10 cellular contexts compared by ENCODE assay signal in the genomic region with DNA sequence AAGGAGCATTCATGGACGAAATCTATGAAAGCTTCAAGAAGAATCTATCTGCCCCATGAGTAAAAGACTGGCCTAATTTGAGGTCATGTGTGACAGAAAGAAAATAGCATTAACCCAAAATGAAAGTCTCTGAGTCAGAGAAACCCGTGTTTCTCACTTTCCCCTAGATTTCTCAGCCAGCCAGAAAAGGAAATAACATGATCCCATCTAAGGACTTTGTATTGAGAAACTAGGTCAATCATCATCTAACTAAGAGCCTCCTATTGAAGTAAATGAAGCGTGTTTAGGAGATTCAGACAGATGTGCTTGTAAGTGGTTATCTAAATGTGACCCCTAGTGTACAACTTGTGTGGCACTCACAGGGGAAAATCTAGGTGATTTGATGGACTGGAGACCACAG.
DNase-seq lines count a peak whose midpoint lies in the region; ATAC-seq and TF ChIP-seq lines count a peak whose summit lies in the region.
"Had no signal": no experiment of that assay in that cellular context is flagged by ENCODE, and none has a peak within 500 bp of the region (broad histone marks: within the 10 kb centered on the region; RNA-seq: fewer than 3 reads in every experiment).

No MANE protein-coding gene starts in this region.

- H3K4me1 Mint-ChIP-seq in CD8-positive, alpha-beta T cell (ENCODE audit: low read depth), result no peaks in the 10 kb centered on the region
- H3K4me1 Mint-ChIP-seq in WTC11, result peaks cover 6% of the 10 kb centered on the region
- H3K4me1 Mint-ChIP-seq: central memory CD8-positive, alpha-beta T cell had no signal

- intact Hi-C loops in CD8-positive, alpha-beta T cell (cut with DNase I, micrococcal nuclease), result no loop called here

- H3K9me3 ChIP-seq in CD8-positive, alpha-beta T cell (ENCODE audit: low read length), result no peaks in the 10 kb centered on the region

- H3K36me3 ChIP-seq in CD8-positive, alpha-beta T cell (ENCODE audit: insufficient read depth, low read length), result no peaks in the 10 kb centered on the region

- POLR2A ChIA-PET in CD8-positive, alpha-beta T cell (lab: Charles Lee), result no interaction called here
- POLR2A ChIA-PET in WTC11 (lab: Charles Lee), result no interaction called here

- no peak overlapping the region for H3K27ac Mint-ChIP-seq in CD8-positive, alpha-beta T cell
- H3K27ac Mint-ChIP-seq in WTC11, result no peak overlapping the region
- H3K27ac Mint-ChIP-seq: CD14-positive monocyte had no signal

- ATAC-seq in GM18867 (IDR thresholded peaks at IDR 0.05; ENCODE audit: unreplicated experiment), result peak; percentile 58
- ATAC-seq in HG03159 (IDR thresholded peaks at IDR 0.05; ENCODE audit: unreplicated experiment), result peak; percentile 63
- no peak for ATAC-seq in HG03469 (IDR thresholded peaks at IDR 0.05; ENCODE audit: unreplicated experiment)
- ATAC-seq in HG02973 (IDR thresholded peaks at IDR 0.05; ENCODE audit: unreplicated experiment), result no peak
- ATAC-seq in CD8-positive, alpha-beta T cell, result no peak
- ATAC-seq in WTC11, result no peak

- H3K4me3 ChIP-seq in CD8-positive, alpha-beta T cell (ENCODE audit: low read depth, low read length), result no peak overlapping the region

- no peaks in the 10 kb centered on the region for H3K27me3 ChIP-seq in CD8-positive, alpha-beta T cell (ENCODE audit: insufficient read depth, low read length)

- peaks cover 9% of the 10 kb centered on the region for H3K27me3 Mint-ChIP-seq in CD8-positive, alpha-beta T cell (ENCODE audit: low read depth)
- H3K27me3 Mint-ChIP-seq in WTC11 (ENCODE audit: low read depth), result peaks cover under 1% of the 10 kb centered on the region; the same call in 1 of the 2 replicates

- CTCF ChIA-PET in CD8-positive, alpha-beta T cell (lab: Charles Lee), result no interaction called here
- CTCF ChIA-PET in WTC11 (lab: Charles Lee), result no interaction called here

- H3K9me3 Mint-ChIP-seq in CD8-positive, alpha-beta T cell, result peaks cover 2% of the 10 kb centered on the region
- H3K9me3 Mint-ChIP-seq in WTC11, result peaks cover 19% of the 10 kb centered on the region
- H3K9me3 Mint-ChIP-seq: central memory CD8-positive, alpha-beta T cell had no signal

- H3K36me3 Mint-ChIP-seq in CD8-positive, alpha-beta T cell, result no peaks in the 10 kb centered on the region
- H3K36me3 Mint-ChIP-seq in WTC11, result peaks cover 3% of the 10 kb centered on the region
- H3K36me3 Mint-ChIP-seq: CD14-positive monocyte had no signal

- H3K4me3 Mint-ChIP-seq in CD8-positive, alpha-beta T cell, result no peak overlapping the region
- no peak overlapping the region for H3K4me3 Mint-ChIP-seq in WTC11
- H3K4me3 Mint-ChIP-seq: CD14-positive monocyte; central memory CD8-positive, alpha-beta T cell had no signal

- TF ChIP-seq CTCF in CD8-positive, alpha-beta T cell (IDR thresholded peaks at IDR 0.05), result no peak
- TF ChIP-seq CTCF in WTC11 (IDR thresholded peaks at IDR 0.05), result no peak

- no peak overlapping the region for H3K27ac ChIP-seq in CD8-positive, alpha-beta T cell (ENCODE audit: low read depth, low read length)

- DNase-seq in AG20443 (ENCODE audit: low spot score) (peak; percentile 31), fibroblast of gingiva (ENCODE audit: low read depth) (peak; percentile 62), WTC11 (ENCODE audit: low spot score) (no peak)
- no peak for DNase-seq in CD8-positive, alpha-beta T cell

- H3K4me1 ChIP-seq in CD8-positive, alpha-beta T cell (ENCODE audit: insufficient read depth, low read length), result no peaks in the 10 kb centered on the region

TF ChIP-seq in WTC11, 78 proteins besides CTCF, POLR2A, EP300 and RAD21:
- TF ChIP-seq ARID4B (CRISPR knock-in tag; IDR thresholded peaks at IDR 0.05; ENCODE audit: borderline replicate concordance) (no peak), ZNF671 (CRISPR knock-in tag; IDR thresholded peaks at IDR 0.05) (no peak), ZNF396 (CRISPR knock-in tag; IDR thresholded peaks at IDR 0.05; ENCODE audit: borderline replicate concordance) (no peak), NFATC4 (CRISPR knock-in tag; IDR thresholded peaks at IDR 0.05) (no peak)
- TF ChIP-seq, protein P1, sequence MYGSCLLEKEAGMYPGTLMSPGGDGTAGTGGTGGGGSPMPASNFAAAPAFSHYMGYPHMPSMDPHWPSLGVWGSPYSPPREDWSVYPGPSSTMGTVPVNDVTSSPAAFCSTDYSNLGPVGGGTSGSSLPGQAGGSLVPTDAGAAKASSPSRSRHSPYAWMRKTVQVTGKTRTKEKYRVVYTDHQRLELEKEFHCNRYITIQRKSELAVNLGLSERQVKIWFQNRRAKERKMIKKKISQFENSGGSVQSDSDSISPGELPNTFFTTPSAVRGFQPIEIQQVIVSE (CRISPR knock-in tag; IDR thresholded peaks at IDR 0.05; ENCODE audit: borderline replicate concordance), result no peak

Comparison
In these comparisons a context has a peak if more than half of its experiments do, and no peak if none do; other contexts are left out.
1. DNase-seq: peak in AG20443 (single experiment) and fibroblast of gingiva (single experiment); none in CD8-positive, alpha-beta T cell (0 of 7) and WTC11 (single experiment).
2. ATAC-seq: peak in GM18867 (single experiment) and HG03159 (single experiment); none in HG03469 (single experiment), HG02973 (single experiment), CD8-positive, alpha-beta T cell (single experiment) and WTC11 (single experiment).